ENCODE assay signal across 8 cellular contexts in genomic region chr19:38977445-38978314, GRCh38.
A peak's percentile ranks its signal among the peaks of the same experiment; 100 is the strongest.
DNase-seq lines count a peak whose midpoint lies in the region; ATAC-seq lines count a peak whose summit lies in the region.
"Had no signal": no experiment of that assay in that cellular context is flagged by ENCODE, and none has a peak within 500 bp of the region (broad histone marks: within the 10 kb centered on the region; RNA-seq: fewer than 3 reads in every experiment).

No MANE protein-coding gene starts in this region.

- no peak overlapping the region for H3K4me3 Mint-ChIP-seq in activated T-cell treated with anti-CD3 and anti-CD28 coated beads, Interleukin-2, amount 50 U/mL, for 24 hours
- H3K4me3 Mint-ChIP-seq: activated B cell treated with CpG ODN at 0.5 μM for 24 hours had no signal

- no peaks in the 10 kb centered on the region for H3K9me3 Mint-ChIP-seq in activated T-cell treated with anti-CD3 and anti-CD28 coated beads, Interleukin-2, amount 50 U/mL, for 24 hours

- H3K4me1 Mint-ChIP-seq in activated T-cell treated with anti-CD3 and anti-CD28 coated beads, Interleukin-2, amount 50 U/mL, for 24 hours (ENCODE audit: low read depth): peaks cover 31% of the 10 kb centered on the region

- peak overlapping the region; percentile 31 for H3K27ac Mint-ChIP-seq in activated T-cell treated with anti-CD3 and anti-CD28 coated beads, Interleukin-2, amount 50 U/mL, for 24 hours
- H3K27ac Mint-ChIP-seq: activated B cell treated with CpG ODN at 0.5 μM for 24 hours had no signal

- no peaks in the 10 kb centered on the region for H3K36me3 Mint-ChIP-seq in activated T-cell treated with anti-CD3 and anti-CD28 coated beads, Interleukin-2, amount 50 U/mL, for 24 hours (ENCODE audit: low read depth)

- peaks cover 36% of the 10 kb centered on the region for H3K27me3 Mint-ChIP-seq in activated T-cell treated with anti-CD3 and anti-CD28 coated beads, Interleukin-2, amount 50 U/mL, for 24 hours

- ATAC-seq in HG02970 (IDR thresholded peaks at IDR 0.05; ENCODE audit: low FRiP score, unreplicated experiment): peak; percentile 61

- DNase-seq in GM19240 (ENCODE audit: insufficient read length, low spot score) (peak; percentile 63), Kasumi-1 (lab: John Stamatoyannopoulos, UW) (no peak), HUDEP-2 (lab: John Stamatoyannopoulos, UW; ENCODE audit: unreplicated experiment in 76 of 76) (no peak), NCI-H345 treated with DMSO at 0.1 percent for 48 hours (lab: John Stamatoyannopoulos, UW; ENCODE audit: unreplicated experiment) (no peak)
- DNase-seq in activated T-cell treated with anti-CD3 and anti-CD28 coated beads, Interleukin-2, amount 50 U/mL, for 24 hours: peak; percentile 50
- peak; percentile 64 for DNase-seq in stimulated activated CD4-positive, alpha-beta T cell treated with anti-CD3 and anti-CD28 coated beads, Interleukin-4, amount 100 ng/mL, for 24 hours
- DNase-seq: activated B cell treated with CpG ODN at 0.5 μM for 24 hours had no signal

Comparison
In these comparisons a context has a peak if more than half of its experiments do, and no peak if none do; other contexts are left out.
1. DNase-seq: peak in GM19240 (single experiment), activated T-cell treated with anti-CD3 and anti-CD28 coated beads, Interleukin-2, amount 50 U/mL, for 24 hours (single experiment) and stimulated activated CD4-positive, alpha-beta T cell treated with anti-CD3 and anti-CD28 coated beads, Interleukin-4, amount 100 ng/mL, for 24 hours (single experiment); none in Kasumi-1 (0 of 2), HUDEP-2 (0 of 76) and NCI-H345 treated with DMSO at 0.1 percent for 48 hours (single experiment).